In genomic region chr7:123190109-123190831, GRCh38 we compare ENCODE assay signal across 13 cellular contexts. TPM values are rescaled to one million over a fixed set of nuclear protein-coding genes. Genes with fewer than 3 reads are reported as not detected.
DNase-seq lines count a peak whose midpoint lies in the region; ATAC-seq and TF ChIP-seq lines count a peak whose summit lies in the region.
"Had no signal": no experiment of that assay in that cellular context is flagged by ENCODE, and none has a peak within 500 bp of the region (broad histone marks: within the 10 kb centered on the region; RNA-seq: fewer than 3 reads in every experiment).

No MANE protein-coding gene starts in this region.

- ATAC-seq in GM19438 (IDR thresholded peaks at IDR 0.05; ENCODE audit: low read depth, unreplicated experiment) (peak; percentile 95), HG02981 (IDR thresholded peaks at IDR 0.05; ENCODE audit: unreplicated experiment) (peak; percentile 92), T-cell (replicated peaks in 1 of 4) (no peak)
- ATAC-seq in naive thymus-derived CD8-positive, alpha-beta T cell, result no peak

- peaks cover 0 to 16% (median 0%) of the 10 kb centered on the region in 9 donors for H3K9me3 Mint-ChIP-seq in naive thymus-derived CD8-positive, alpha-beta T cell
- H3K9me3 Mint-ChIP-seq in T-cell, result peaks cover 6 to 16% (median 14%) of the 10 kb centered on the region in 3 donors

- TF ChIP-seq CTCF in GM12864 (IDR thresholded peaks at IDR 0.05; ENCODE audit: low read depth, low read length, missing control alignments), result no peak

- H3K27ac Mint-ChIP-seq in naive thymus-derived CD8-positive, alpha-beta T cell, result no peak overlapping the region
- no peak overlapping the region for H3K27ac Mint-ChIP-seq in T-cell

- DNase-seq in GM12864 (ENCODE audit: low read depth), result peak; percentile 72
- peak; percentile 35 for DNase-seq in OCI-M1 (lab: John Stamatoyannopoulos, UW)
- DNase-seq in naive thymus-derived CD8-positive, alpha-beta T cell, result no peak
- DNase-seq in T-cell, result no peak
- DNase-seq in stimulated activated CD4-positive, alpha-beta T cell treated with anti-CD3 and anti-CD28 coated beads, Interleukin-2, amount 100 ng/mL, for 24 hours, result no peak
- no peak for DNase-seq in HAP-1 (ENCODE audit: low spot score in 2 of 2)
- DNase-seq: dorsolateral prefrontal cortex, NCI-H1417 treated with DMSO at 0.1 percent for 48 hours had no signal

- H3K36me3 Mint-ChIP-seq in naive thymus-derived CD8-positive, alpha-beta T cell, result no peaks in the 10 kb centered on the region
- H3K36me3 Mint-ChIP-seq in T-cell, result no peaks in the 10 kb centered on the region

- H3K9me3 ChIP-seq in HAP-1, result no peaks in the 10 kb centered on the region
- H3K9me3 ChIP-seq: prostate gland had no signal

- H3K4me3 Mint-ChIP-seq in naive thymus-derived CD8-positive, alpha-beta T cell, result no peak overlapping the region
- H3K4me3 Mint-ChIP-seq in T-cell, result no peak overlapping the region

- H3K4me1 Mint-ChIP-seq in naive thymus-derived CD8-positive, alpha-beta T cell, result no peaks in the 10 kb centered on the region
- H3K4me1 Mint-ChIP-seq in T-cell, result no peaks in the 10 kb centered on the region

- H3K4me3 ChIP-seq in GM12864 (ENCODE audit: low read depth, low read length) (no peak overlapping the region), HAP-1 (no peak overlapping the region)
- H3K4me3 ChIP-seq: BLaER1, dorsolateral prefrontal cortex, prostate gland had no signal

- H3K4me1 ChIP-seq in HAP-1, result no peaks in the 10 kb centered on the region
- H3K4me1 ChIP-seq: BLaER1, prostate gland had no signal

- CTCF ChIA-PET in T-cell (lab: Charles Lee), result no interaction called here

- H3K27me3 Mint-ChIP-seq in naive thymus-derived CD8-positive, alpha-beta T cell, result no peaks in the 10 kb centered on the region
- no peaks in the 10 kb centered on the region for H3K27me3 Mint-ChIP-seq in T-cell

- in situ Hi-C loops in HAP-1 (cut with MboI; ENCODE audit: low sequenced_read_pairs), result no loop called here

- POLR2A ChIA-PET in naive thymus-derived CD8-positive, alpha-beta T cell (lab: Charles Lee), result no interaction called here
- POLR2A ChIA-PET in T-cell (lab: Charles Lee), result no interaction called here

- H3K27me3 ChIP-seq in HAP-1 (ENCODE audit: low read depth), result no peaks in the 10 kb centered on the region
- H3K27me3 ChIP-seq: BLaER1, dorsolateral prefrontal cortex had no signal

- H3K36me3 ChIP-seq in HAP-1 (replicated peaks), result no peaks in the 10 kb centered on the region
- H3K36me3 ChIP-seq: BLaER1, prostate gland had no signal

RNA-seq across cellular contexts. Expression of gene SLC13A1, which starts 9.5 kb away (rescaled TPM):
- total RNA-seq in naive thymus-derived CD8-positive, alpha-beta T cell, result not detected
- not detected for polyA plus RNA-seq in naive thymus-derived CD8-positive, alpha-beta T cell
- total RNA-seq in T-cell, result not detected
- total RNA-seq: H1, prostate gland had no signal
- polyA plus RNA-seq: H1 had no signal

Comparison
In these comparisons a context has a peak if more than half of its experiments do, and no peak if none do; other contexts are left out.
1. DNase-seq: peak in GM12864 (single experiment) and OCI-M1 (single experiment); none in naive thymus-derived CD8-positive, alpha-beta T cell (0 of 10), T-cell (0 of 34), stimulated activated CD4-positive, alpha-beta T cell treated with anti-CD3 and anti-CD28 coated beads, Interleukin-2, amount 100 ng/mL, for 24 hours (0 of 2) and HAP-1 (0 of 2).
2. ATAC-seq: peak in GM19438 (single experiment) and HG02981 (single experiment); none in naive thymus-derived CD8-positive, alpha-beta T cell (0 of 2) and T-cell (0 of 4).